Comparison of ENCODE assay signal across 1 cellular context in the genomic region with DNA sequence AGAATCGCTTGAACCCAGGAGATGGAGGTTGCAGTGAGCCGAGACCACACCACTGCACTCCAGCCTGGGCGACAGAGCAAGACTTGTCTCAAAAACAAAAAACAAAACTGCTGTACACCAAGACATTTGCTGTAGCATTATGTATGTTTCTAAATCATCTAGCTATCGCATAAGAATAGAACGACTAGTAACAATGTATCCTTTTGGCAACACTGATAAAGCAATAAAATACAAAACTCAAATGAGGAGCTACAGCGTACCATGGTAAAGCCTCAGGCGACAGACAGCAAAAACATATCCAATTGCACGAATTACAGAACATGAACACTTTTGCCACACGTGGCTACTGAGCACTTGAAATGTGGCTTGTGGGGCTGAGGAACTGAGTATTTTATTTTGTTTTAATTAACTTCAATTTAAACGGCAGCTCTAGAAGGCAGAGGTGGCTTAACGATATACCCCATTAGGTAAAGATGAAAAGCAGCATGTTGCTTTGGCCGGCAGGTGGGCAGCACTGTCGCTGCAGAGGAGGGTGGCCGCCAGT.
A peak's percentile ranks its signal among the peaks of the same experiment; 100 is the strongest.
TF ChIP-seq lines count a peak whose summit lies in the region.

No MANE protein-coding gene starts in this region.

TF ChIP-seq in K562, 482 proteins besides CTCF, POLR2A, EP300 and RAD21:
- no peak for TF ChIP-seq MAFK (IDR thresholded peaks at IDR 0.05; ENCODE audit: low read length)
- TF ChIP-seq MNT (conservative IDR thresholded peaks at IDR 0.05), result peak in 1 of 2 experiments; percentile 17; a peak in 1 of 4 replicates
- 0 out of 2 replicates have a peak, but pooled peaks have one; percentile 41 for TF ChIP-seq MXI1 (IDR thresholded peaks at IDR 0.05; ENCODE audit: low read depth, low read length)
TF ChIP-seq in K562: peak in this region for 2.
